ENCODE assay signal across 8 cellular contexts in genomic region chr19:49150106-49150943, GRCh38. TPM values are rescaled to one million over a fixed set of nuclear protein-coding genes. Genes with fewer than 3 reads are reported as not detected.
DNase-seq lines count a peak whose midpoint lies in the region; ATAC-seq, FAIRE-seq and TF ChIP-seq lines count a peak whose summit lies in the region.

No MANE protein-coding gene starts in this region.

- DNase-seq in GM03348 (ENCODE audit: low spot score) (peak; percentile 91), NCI-H1048 (lab: John Stamatoyannopoulos, UW) (peak; percentile 63), SK-MEL-5 (ENCODE audit: low read depth, low spot score) (peak; percentile 80), astrocyte of the hippocampus (ENCODE audit: low read depth, low spot score) (peak; percentile 89), left ventricle myocardium superior (peak; percentile 88), pancreas (peak; percentile 88 to 95 (median 90)), GM12892 (ENCODE audit: insufficient read length) (no peak)

- H3K27me3 ChIP-seq in pancreas = no peaks in the 10 kb centered on the region

- no peak for TF ChIP-seq CTCF in pancreas (IDR thresholded peaks at IDR 0.05)

- in situ Hi-C loops in SK-MEL-5 (cut with HindIII; ENCODE audit: low pct_unique_long_range_greater_than_20kb, low sequenced_read_pairs) = no loop called here

- no peaks in the 10 kb centered on the region for H3K36me3 ChIP-seq in pancreas

- peak overlapping the region; percentile 60 to 80 (median 73) for H3K27ac ChIP-seq in pancreas

- intact Hi-C loops in left ventricle myocardium superior (cut with micrococcal nuclease) = no loop called here
- intact Hi-C loops in pancreas (cut with DNase I) = no loop called here

- peak overlapping the region; percentile 42 to 82 (median 56) for H3K4me3 ChIP-seq in pancreas

- WGBS in pancreas, 2 donors = 1% methylated on average over 55 to 75 of the region's 75 CpGs

- FAIRE-seq in pancreas (lab: Jason Lieb, UNC) = no peak
- FAIRE-seq in GM12892 (lab: Jason Lieb, UNC) = no peak

- H3K4me1 ChIP-seq in pancreas = peaks cover 6 to 11% (median 7%) of the 10 kb centered on the region in 3 donors

- H3K9me3 ChIP-seq in pancreas = no peaks in the 10 kb centered on the region

- TF ChIP-seq POLR2A in GM12892 (IDR thresholded peaks at IDR 0.05; ENCODE audit: low read depth, low read length) = no peak

- ATAC-seq in left ventricle myocardium superior (peak; percentile 71), pancreas (peak; percentile 69 to 81 (median 74)), GM18873 (IDR thresholded peaks at IDR 0.05; ENCODE audit: low FRiP score, unreplicated experiment) (no peak)

RNA-seq across cellular contexts. Expression of gene HRC, which starts 4.9 kb away (rescaled TPM):
- total RNA-seq in SK-MEL-5 (2014; rRNA removed; shearing (Covaris generic)) = not detected in 2 replicates
- not detected in 2 replicates for polyA plus RNA-seq in SK-MEL-5 (2015; cell fraction: cytosol; rRNA removed)
- polyA plus RNA-seq in SK-MEL-5 (2015; cell fraction: nucleus; rRNA removed) = 0.09 TPM in 1 of 2 replicates, not detected in the other
- total RNA-seq in left ventricle myocardium superior (868 TPM), pancreas (under 1 TPM in 5 of 6 donors, not detected in 1; 0.09 to 0.79 (median 0.25) TPM)
- under 1 TPM; 0.53 to 0.61 TPM for polyA plus RNA-seq in pancreas
- not detected for polyA plus RNA-seq in GM12892 (2012; ENCODE audit: missing spikeins)

RNA-seq across cellular contexts. Expression of gene TRPM4, which starts 7.3 kb away (rescaled TPM):
- 3.4 and 3.5 TPM in 2 replicates for total RNA-seq in SK-MEL-5 (2014; rRNA removed; shearing (Covaris generic))
- 8.1 and 11.0 TPM in 2 replicates for polyA plus RNA-seq in SK-MEL-5 (2015; cell fraction: cytosol; rRNA removed)
- polyA plus RNA-seq in SK-MEL-5 (2015; cell fraction: nucleus; rRNA removed) = 28.5 and 28.9 TPM in 2 replicates
- 26.6 TPM for total RNA-seq in left ventricle myocardium superior
- total RNA-seq in pancreas = 10 to 100 TPM; 11.8 to 29.7 (median 15.2) TPM
- polyA plus RNA-seq in pancreas = 10 to 100 TPM; 19.2 to 47.1 TPM
- polyA plus RNA-seq in GM12892 (2012; ENCODE audit: missing spikeins) = not detected

RNA-seq across cellular contexts. Expression of gene PPFIA3, which starts 31.0 kb away (rescaled TPM):
- total RNA-seq in SK-MEL-5 (2014; rRNA removed; shearing (Covaris generic)) = 8.8 and 9.9 TPM in 2 replicates
- 18.3 and 18.5 TPM in 2 replicates for polyA plus RNA-seq in SK-MEL-5 (2015; cell fraction: cytosol; rRNA removed)
- polyA plus RNA-seq in SK-MEL-5 (2015; cell fraction: nucleus; rRNA removed) = 43.5 and 46.5 TPM in 2 replicates
- total RNA-seq in left ventricle myocardium superior = 4.0 TPM
- 1 to 10 TPM; 4.1 to 8.0 (median 6.0) TPM for total RNA-seq in pancreas
- polyA plus RNA-seq in pancreas = 10 to 100 TPM; 27.4 to 39.7 TPM
- 1.1 TPM for polyA plus RNA-seq in GM12892 (2012; ENCODE audit: missing spikeins)

RNA-seq across cellular contexts. Expression of gene C19orf73, which starts 31.4 kb away (rescaled TPM):
- total RNA-seq in SK-MEL-5 (2014; rRNA removed; shearing (Covaris generic)) = 1.1 and 1.8 TPM in 2 replicates
- 1.4 and 4.5 TPM in 2 replicates for polyA plus RNA-seq in SK-MEL-5 (2015; cell fraction: cytosol; rRNA removed)
- polyA plus RNA-seq in SK-MEL-5 (2015; cell fraction: nucleus; rRNA removed) = 0.51 and 7.5 TPM in 2 replicates
- 1.2 TPM for total RNA-seq in left ventricle myocardium superior
- total RNA-seq in pancreas = 1 to 10 TPM; 1.4 to 2.1 (median 1.6) TPM
- 1 to 10 TPM; 4.9 to 9.8 TPM for polyA plus RNA-seq in pancreas
- polyA plus RNA-seq in GM12892 (2012; ENCODE audit: missing spikeins) = not detected

RNA-seq across cellular contexts. Expression of gene LIN7B, which starts 36.2 kb away (rescaled TPM):
- total RNA-seq in SK-MEL-5 (2014; rRNA removed; shearing (Covaris generic)) = 5.6 and 6.4 TPM in 2 replicates
- 8.4 and 14.1 TPM in 2 replicates for polyA plus RNA-seq in SK-MEL-5 (2015; cell fraction: cytosol; rRNA removed)
- 12.4 and 15.9 TPM in 2 replicates for polyA plus RNA-seq in SK-MEL-5 (2015; cell fraction: nucleus; rRNA removed)
- total RNA-seq in left ventricle myocardium superior (19.8 TPM), pancreas (1 to 10 TPM; 4.7 to 6.5 (median 4.9) TPM)
- 10 to 100 TPM; 19.1 to 20.7 TPM for polyA plus RNA-seq in pancreas
- 0.61 TPM for polyA plus RNA-seq in GM12892 (2012; ENCODE audit: missing spikeins)

Comparison
In these comparisons a context has a peak if more than half of its experiments do, and no peak if none do; other contexts are left out.
1. RNA of gene HRC, which starts 4.9 kb away (total RNA-seq): 868 TPM in left ventricle myocardium superior (single experiment); 0.09 to 0.79 TPM in pancreas and not detected in SK-MEL-5; every median in the first group is over 100 times any median in the second.